Comparison of ENCODE assay signal across 10 cellular contexts in the genomic region with DNA sequence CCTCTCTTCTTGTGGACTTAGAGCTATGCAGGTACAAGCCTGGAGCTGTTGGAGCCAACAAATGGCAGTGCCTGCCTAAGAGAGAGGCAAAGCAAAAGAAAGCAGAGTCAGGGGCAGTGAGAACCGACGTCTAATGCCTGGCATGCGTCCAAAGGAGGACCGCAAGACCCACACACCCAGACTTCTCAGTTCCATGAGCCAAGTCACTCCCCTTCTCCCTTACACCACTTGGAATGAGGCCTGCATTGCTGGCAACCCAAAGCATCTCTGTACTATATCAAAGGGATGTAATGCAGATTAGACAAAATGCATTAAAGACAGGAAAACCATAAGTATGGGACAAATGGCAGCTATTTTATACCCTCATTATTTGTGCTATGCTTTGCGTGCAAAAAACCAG. TPM values are rescaled to one million over a fixed set of nuclear protein-coding genes. Genes with fewer than 3 reads are reported as not detected.
DNase-seq lines count a peak whose midpoint lies in the region; ATAC-seq and TF ChIP-seq lines count a peak whose summit lies in the region.
"Had no signal": no experiment of that assay in that cellular context is flagged by ENCODE, and none has a peak within 500 bp of the region (broad histone marks: within the 10 kb centered on the region; RNA-seq: fewer than 3 reads in every experiment).

No MANE protein-coding gene starts in this region.

- intact Hi-C loops in natural killer cell (cut with micrococcal nuclease): no loop called here

- CTCF ChIA-PET in activated CD4-positive, alpha-beta T cell treated with anti-CD3 and anti-CD28 coated beads, Interleukin-2, amount 10 ng/mL, durations not matched to agents 7 days and 5 days (lab: Charles Lee): interaction anchor here (1.3 kb wide), 1 partner anchor 10 kb away, joined by 3 read pairs; no protein-coding TSS in a partner anchor

- POLR2A ChIA-PET in activated CD4-positive, alpha-beta T cell treated with anti-CD3 and anti-CD28 coated beads, Interleukin-2, amount 10 ng/mL, durations not matched to agents 7 days and 5 days (lab: Charles Lee): no interaction called here

- H3K36me3 Mint-ChIP-seq in progenitor cell of endocrine pancreas (ENCODE audit: insufficient read depth) (peaks cover 2% of the 10 kb centered on the region), natural killer cell (no peaks in the 10 kb centered on the region)
- no peaks in the 10 kb centered on the region for H3K36me3 Mint-ChIP-seq in activated CD4-positive, alpha-beta T cell treated with anti-CD3 and anti-CD28 coated beads, Interleukin-2, amount 10 ng/mL, durations not matched to agents 7 days and 5 days (ENCODE audit: low read depth)

- peak; percentile 41 for DNase-seq in EL
- peak; percentile 79 for DNase-seq in OCI-M1 (lab: John Stamatoyannopoulos, UW)
- peak; percentile 79 for DNase-seq in fibroblast of gingiva (ENCODE audit: low read depth)
- DNase-seq in progenitor cell of endocrine pancreas (ENCODE audit: low spot score, unreplicated experiment): no peak
- DNase-seq in natural killer cell: no peak
- no peak for DNase-seq in activated CD4-positive, alpha-beta T cell treated with anti-CD3 and anti-CD28 coated beads, Interleukin-2, amount 10 ng/mL, durations not matched to agents 7 days and 5 days
- DNase-seq in activated naive CD4-positive, alpha-beta T cell (lab: John Stamatoyannopoulos, UW): no peak
- DNase-seq in AML-193 (lab: John Stamatoyannopoulos, UW): no peak
- DNase-seq: GF-D8 had no signal

- ATAC-seq in natural killer cell: no peak

- H3K4me3 Mint-ChIP-seq in progenitor cell of endocrine pancreas (ENCODE audit: low read depth) (no peak overlapping the region), natural killer cell (no peak overlapping the region)
- H3K4me3 Mint-ChIP-seq in activated CD4-positive, alpha-beta T cell treated with anti-CD3 and anti-CD28 coated beads, Interleukin-2, amount 10 ng/mL, durations not matched to agents 7 days and 5 days: no peak overlapping the region

- peak overlapping the region; percentile 84 for H3K27ac Mint-ChIP-seq in progenitor cell of endocrine pancreas
- H3K27ac Mint-ChIP-seq in natural killer cell: peak overlapping the region in 1 of 2 donors; percentile 59
- H3K27ac Mint-ChIP-seq in activated CD4-positive, alpha-beta T cell treated with anti-CD3 and anti-CD28 coated beads, Interleukin-2, amount 10 ng/mL, durations not matched to agents 7 days and 5 days: no peak overlapping the region

- TF ChIP-seq CTCF in progenitor cell of endocrine pancreas (IDR thresholded peaks at IDR 0.05; ENCODE audit: unreplicated experiment) (no peak), natural killer cell (IDR thresholded peaks at IDR 0.05) (no peak)

- H3K4me1 Mint-ChIP-seq in progenitor cell of endocrine pancreas (ENCODE audit: low read depth) (peaks cover 12% of the 10 kb centered on the region), natural killer cell (peaks cover 59 to 62% of the 10 kb centered on the region in 2 donors)
- peaks cover 6% of the 10 kb centered on the region for H3K4me1 Mint-ChIP-seq in activated CD4-positive, alpha-beta T cell treated with anti-CD3 and anti-CD28 coated beads, Interleukin-2, amount 10 ng/mL, durations not matched to agents 7 days and 5 days

- H3K27me3 Mint-ChIP-seq in progenitor cell of endocrine pancreas (no peaks in the 10 kb centered on the region), natural killer cell (ENCODE audit: low read depth in 2 of 2) (no peaks in the 10 kb centered on the region)
- H3K27me3 Mint-ChIP-seq in activated CD4-positive, alpha-beta T cell treated with anti-CD3 and anti-CD28 coated beads, Interleukin-2, amount 10 ng/mL, durations not matched to agents 7 days and 5 days: no peaks in the 10 kb centered on the region

- H3K9me3 Mint-ChIP-seq in progenitor cell of endocrine pancreas (ENCODE audit: low read depth) (no peaks in the 10 kb centered on the region), natural killer cell (peaks cover 0 to 2% of the 10 kb centered on the region in 2 donors)
- H3K9me3 Mint-ChIP-seq in activated CD4-positive, alpha-beta T cell treated with anti-CD3 and anti-CD28 coated beads, Interleukin-2, amount 10 ng/mL, durations not matched to agents 7 days and 5 days: no peaks in the 10 kb centered on the region

RNA-seq across cellular contexts. Expression of gene RNU4ATAC, which starts 49.9 kb away (rescaled TPM):
- total RNA-seq in progenitor cell of endocrine pancreas (not detected in 2 replicates), natural killer cell (not detected)
- total RNA-seq in activated CD4-positive, alpha-beta T cell treated with anti-CD3 and anti-CD28 coated beads, Interleukin-2, amount 10 ng/mL, durations not matched to agents 7 days and 5 days: not detected
- total RNA-seq: skeletal muscle tissue had no signal

Comparison
In these comparisons a context has a peak if more than half of its experiments do, and no peak if none do; other contexts are left out.
1. DNase-seq: peak in EL (single experiment), OCI-M1 (single experiment) and fibroblast of gingiva (single experiment); none in progenitor cell of endocrine pancreas (single experiment), natural killer cell (single experiment), activated CD4-positive, alpha-beta T cell treated with anti-CD3 and anti-CD28 coated beads, Interleukin-2, amount 10 ng/mL, durations not matched to agents 7 days and 5 days (single experiment), activated naive CD4-positive, alpha-beta T cell (0 of 4) and AML-193 (0 of 2).